8 cellular contexts compared by ENCODE assay signal in genomic region chr2:196171946-196172345, GRCh38. TPM values are rescaled to one million over a fixed set of nuclear protein-coding genes. Genes with fewer than 3 reads are reported as not detected.
A peak's percentile ranks its signal among the peaks of the same experiment; 100 is the strongest.
DNase-seq lines count a peak whose midpoint lies in the region; ATAC-seq and TF ChIP-seq lines count a peak whose summit lies in the region.

No MANE protein-coding gene starts in this region.

- TF ChIP-seq EP300 in upper lobe of left lung (IDR thresholded peaks at IDR 0.05), result no peak

- peak overlapping the region; percentile 88 for H3K27ac Mint-ChIP-seq in activated naive CD4-positive, alpha-beta T cell treated with anti-CD3 and anti-CD28 coated beads, Interleukin-2, amount 10 ng/mL, durations not matched to agents 7 days and 5 days

- CTCF ChIA-PET in activated naive CD4-positive, alpha-beta T cell treated with anti-CD3 and anti-CD28 coated beads, Interleukin-2, amount 10 ng/mL, durations not matched to agents 7 days and 5 days (lab: Charles Lee), result interaction anchor here (0.5 to 2.0 kb wide), 5 partner anchors 33 to 88 kb away, joined by 3 to 9 read pairs (median 3); no protein-coding TSS in a partner anchor

- H3K4me1 Mint-ChIP-seq in activated naive CD4-positive, alpha-beta T cell treated with anti-CD3 and anti-CD28 coated beads, Interleukin-2, amount 10 ng/mL, durations not matched to agents 7 days and 5 days, result peaks cover 40% of the 10 kb centered on the region

- peak overlapping the region; percentile 43 for H3K27ac ChIP-seq in angular gyrus (ENCODE audit: low read depth, low read length)
- H3K27ac ChIP-seq in upper lobe of left lung, result peak overlapping the region; percentile 57 to 98 (median 88)

- no peaks in the 10 kb centered on the region for H3K36me3 ChIP-seq in upper lobe of left lung

- peak overlapping the region; percentile 22 to 93 (median 86) for H3K4me3 ChIP-seq in upper lobe of left lung

- H3K9me3 Mint-ChIP-seq in activated naive CD4-positive, alpha-beta T cell treated with anti-CD3 and anti-CD28 coated beads, Interleukin-2, amount 10 ng/mL, durations not matched to agents 7 days and 5 days, result no peaks in the 10 kb centered on the region

- 3 to 5% methylated on average over 7 to 11 of the region's 11 CpGs for WGBS in upper lobe of left lung, 2 donors

- peaks cover 6 to 18% (median 10%) of the 10 kb centered on the region in 4 donors for H3K4me1 ChIP-seq in upper lobe of left lung

- no peaks in the 10 kb centered on the region for H3K27me3 Mint-ChIP-seq in activated naive CD4-positive, alpha-beta T cell treated with anti-CD3 and anti-CD28 coated beads, Interleukin-2, amount 10 ng/mL, durations not matched to agents 7 days and 5 days

- H3K4me3 Mint-ChIP-seq in activated naive CD4-positive, alpha-beta T cell treated with anti-CD3 and anti-CD28 coated beads, Interleukin-2, amount 10 ng/mL, durations not matched to agents 7 days and 5 days, result peak overlapping the region; percentile 69

- no peak for TF ChIP-seq CTCF in upper lobe of left lung (IDR thresholded peaks at IDR 0.05)

- ATAC-seq in upper lobe of left lung (ENCODE audit: low FRiP score in 2 of 2) (no peak), GM18505 (IDR thresholded peaks at IDR 0.05; ENCODE audit: unreplicated experiment) (no peak)

- no peaks in the 10 kb centered on the region for H3K9me3 ChIP-seq in upper lobe of left lung

- DNase-seq in activated naive CD4-positive, alpha-beta T cell treated with anti-CD3 and anti-CD28 coated beads, Interleukin-2, amount 10 ng/mL, durations not matched to agents 7 days and 5 days, result no peak
- no peak for DNase-seq in activated naive CD4-positive, alpha-beta T cell treated with Interleukin-2 at 50 U/mL for 16 hours
- peak; percentile 29 for DNase-seq in medulla oblongata (ENCODE audit: extremely low spot score)
- no peak for DNase-seq in upper lobe of left lung
- no peak for DNase-seq in NCI-H2171 treated with DMSO at 0.1 percent for 48 hours (lab: John Stamatoyannopoulos, UW)
- no peak for DNase-seq in HuH-7.5 (ENCODE audit: low spot score)

- H3K27me3 ChIP-seq in upper lobe of left lung, result no peaks in the 10 kb centered on the region

- TF ChIP-seq POLR2A in upper lobe of left lung (IDR thresholded peaks at IDR 0.05), result no peak
- TF ChIP-seq POLR2A in GM18505 (IDR thresholded peaks at IDR 0.05; ENCODE audit: borderline replicate concordance, extremely low read depth, insufficient read depth, insufficient read length), result no peak

- H3K36me3 Mint-ChIP-seq in activated naive CD4-positive, alpha-beta T cell treated with anti-CD3 and anti-CD28 coated beads, Interleukin-2, amount 10 ng/mL, durations not matched to agents 7 days and 5 days, result peaks cover 53% of the 10 kb centered on the region

RNA-seq across cellular contexts. Expression of gene STK17B, which starts 0.6 kb away (rescaled TPM):
- 100 to 1,000 TPM in 1 of 6 donors, 10 to 100 TPM in 5; 19.3 to 120 (median 53.4) TPM for total RNA-seq in upper lobe of left lung
